Comparison of ENCODE assay signal across 15 cellular contexts in genomic region chr9:114134827-114135396, GRCh38. TPM values are rescaled to one million over a fixed set of nuclear protein-coding genes. Genes with fewer than 3 reads are reported as not detected.
DNase-seq lines count a peak whose midpoint lies in the region; ATAC-seq and TF ChIP-seq lines count a peak whose summit lies in the region.
"Had no signal": no experiment of that assay in that cellular context is flagged by ENCODE, and none has a peak within 500 bp of the region (broad histone marks: within the 10 kb centered on the region; RNA-seq: fewer than 3 reads in every experiment).

No MANE protein-coding gene starts in this region.

- POLR2A ChIA-PET in Caco-2 (lab: Charles Lee), result no interaction called here

- no peaks in the 10 kb centered on the region for H3K79me2 ChIP-seq in mammary epithelial cell (ENCODE audit: insufficient read depth, low read length)

- H3K4me1 Mint-ChIP-seq in Caco-2 (ENCODE audit: low read depth, unreplicated experiment) (peaks cover 6% of the 10 kb centered on the region), progenitor cell of endocrine pancreas (ENCODE audit: low read depth) (peaks cover 3% of the 10 kb centered on the region)
- H3K4me1 Mint-ChIP-seq: CD4-positive, CD25-positive, alpha-beta regulatory T cell had no signal

- dilution Hi-C loops in mammary epithelial cell (cut with HindIII; ENCODE audit: low sequenced_read_pairs), result no loop called here

- CTCF ChIA-PET in Caco-2 (lab: Charles Lee) (interaction anchor here (0.8 kb wide), 1 partner anchor 16 kb away, joined by 3 read pairs; no protein-coding TSS in a partner anchor), mammary epithelial cell (lab: Charles Lee; ENCODE audit: low non-redundant PET) (no interaction called here)

- H4K20me1 ChIP-seq in mammary epithelial cell (ENCODE audit: insufficient read depth, low read length), result no peaks in the 10 kb centered on the region
- H4K20me1 ChIP-seq: BLaER1 treated with 17β-estradiol and CSF1 and Interleukin-3, amounts not matched to agents 10 nM and 100 nM had no signal

- ATAC-seq in Right ventricle myocardium inferior, result no peak
- ATAC-seq: HCT116 had no signal

- 47 to 50% methylated on average over 5 of the region's 5 CpGs for WGBS in thyroid gland, 2 donors
- 73% methylated on average over 5 of the region's 5 CpGs for WGBS in mammary epithelial cell (ENCODE audit: low coverage, missing lambda C conversion rate)

- H3K4me3 Mint-ChIP-seq in Caco-2 (ENCODE audit: unreplicated experiment), result no peak overlapping the region
- no peak overlapping the region for H3K4me3 Mint-ChIP-seq in progenitor cell of endocrine pancreas (ENCODE audit: low read depth)
- H3K4me3 Mint-ChIP-seq: CD4-positive, CD25-positive, alpha-beta regulatory T cell had no signal

- H3K36me3 ChIP-seq in cardiac muscle cell, result no peaks in the 10 kb centered on the region
- H3K36me3 ChIP-seq in Caco-2 (ENCODE audit: control insufficient read depth, insufficient read depth, low read length), result no peaks in the 10 kb centered on the region
- no peaks in the 10 kb centered on the region for H3K36me3 ChIP-seq in thyroid gland
- H3K36me3 ChIP-seq in mammary epithelial cell (ENCODE audit: insufficient read depth, low read length), result no peaks in the 10 kb centered on the region
- H3K36me3 ChIP-seq: BLaER1 treated with 17β-estradiol and CSF1 and Interleukin-3, amounts not matched to agents 10 nM and 100 nM had no signal

- no peak for TF ChIP-seq CTCF in cardiac muscle cell (IDR thresholded peaks at IDR 0.05; ENCODE audit: low read depth, low read length)
- TF ChIP-seq CTCF in Caco-2 (IDR thresholded peaks at IDR 0.05; ENCODE audit: insufficient read depth in 1 of 2, low read depth in 1 of 2, low read length in 1 of 2, severe bottlenecking in 1 of 2, unreplicated experiment in 1 of 2), result no peak
- TF ChIP-seq CTCF in thyroid gland (IDR thresholded peaks at IDR 0.05), result no peak
- no peak for TF ChIP-seq CTCF in progenitor cell of endocrine pancreas (IDR thresholded peaks at IDR 0.05; ENCODE audit: unreplicated experiment)
- TF ChIP-seq CTCF in mammary epithelial cell (conservative IDR thresholded peaks at IDR 0.05 in 1 of 2, IDR thresholded peaks at IDR 0.05 in 1 of 2; ENCODE audit: extremely low read depth in 1 of 2, insufficient read depth in 1 of 2, low read depth in 1 of 2, low read length in 2 of 2), result no peak

- TF ChIP-seq POLR2A in thyroid gland (IDR thresholded peaks at IDR 0.05), result no peak

- no peaks in the 10 kb centered on the region for H3K27me3 Mint-ChIP-seq in Caco-2 (ENCODE audit: insufficient read depth, unreplicated experiment)
- peaks cover 23% of the 10 kb centered on the region for H3K27me3 Mint-ChIP-seq in progenitor cell of endocrine pancreas
- H3K27me3 Mint-ChIP-seq: CD4-positive, CD25-positive, alpha-beta regulatory T cell had no signal

- H3K4me3 ChIP-seq in cardiac muscle cell (no peak overlapping the region), Caco-2 (ENCODE audit: low read depth, low read length) (no peak overlapping the region), thyroid gland (replicated peaks in 1 of 3) (no peak overlapping the region), mammary epithelial cell (replicated peaks in 1 of 3; ENCODE audit: insufficient read depth in 1 of 3, low read depth in 2 of 3, low read length in 3 of 3) (no peak overlapping the region)
- H3K4me3 ChIP-seq: BLaER1 treated with 17β-estradiol and CSF1 and Interleukin-3, amounts not matched to agents 10 nM and 100 nM had no signal

- H3K27me3 ChIP-seq in cardiac muscle cell, result no peaks in the 10 kb centered on the region
- H3K27me3 ChIP-seq in Caco-2 (replicated peaks; ENCODE audit: control insufficient read depth, insufficient read depth, low read length), result no peaks in the 10 kb centered on the region
- H3K27me3 ChIP-seq in thyroid gland, result no peaks in the 10 kb centered on the region
- H3K27me3 ChIP-seq in mammary epithelial cell (ENCODE audit: insufficient read depth, low read length), result peaks cover 4% of the 10 kb centered on the region
- H3K27me3 ChIP-seq: BLaER1 treated with 17β-estradiol and CSF1 and Interleukin-3, amounts not matched to agents 10 nM and 100 nM had no signal

- peaks cover 9% of the 10 kb centered on the region for H3K4me1 ChIP-seq in cardiac muscle cell (ENCODE audit: low read depth)
- no peaks in the 10 kb centered on the region for H3K4me1 ChIP-seq in Caco-2
- H3K4me1 ChIP-seq in thyroid gland, result peaks cover 5 to 22% of the 10 kb centered on the region in 2 donors
- H3K4me1 ChIP-seq in mammary epithelial cell (ENCODE audit: insufficient read depth, low read length), result no peaks in the 10 kb centered on the region

- H3K27ac ChIP-seq in cardiac muscle cell (peak overlapping the region; percentile 39), thyroid gland (peak overlapping the region in 1 of 3 donors; percentile 19), mammary epithelial cell (ENCODE audit: insufficient read depth, low read depth, low read length) (no peak overlapping the region)
- H3K27ac ChIP-seq: HL-60 had no signal

- intact Hi-C loops in Right ventricle myocardium inferior (cut with DNase I) (no loop called here), Caco-2 (cut with micrococcal nuclease; ENCODE audit: unreplicated experiment) (no loop called here), thyroid gland (cut with DNase I) (no loop called here), mammary epithelial cell (cut with micrococcal nuclease) (no loop called here)

- H3K9me3 ChIP-seq in cardiac muscle cell (ENCODE audit: low read depth) (no peaks in the 10 kb centered on the region), Caco-2 (no peaks in the 10 kb centered on the region), thyroid gland (no peaks in the 10 kb centered on the region), mammary epithelial cell (replicated peaks; ENCODE audit: insufficient read depth, low read length) (no peaks in the 10 kb centered on the region)
- H3K9me3 ChIP-seq: BLaER1 treated with 17β-estradiol and CSF1 and Interleukin-3, amounts not matched to agents 10 nM and 100 nM had no signal

- in situ Hi-C loops in mammary epithelial cell (cut with MboI; ENCODE audit: low sequenced_read_pairs in 2 of 2), result no loop called here

- H3K27ac Mint-ChIP-seq in Caco-2 (ENCODE audit: unreplicated experiment) (peak overlapping the region; percentile 1), progenitor cell of endocrine pancreas (no peak overlapping the region)
- H3K27ac Mint-ChIP-seq: CD4-positive, CD25-positive, alpha-beta regulatory T cell had no signal

- H3K9me3 Mint-ChIP-seq in Caco-2 (ENCODE audit: unreplicated experiment) (no peaks in the 10 kb centered on the region), progenitor cell of endocrine pancreas (ENCODE audit: low read depth) (peaks cover 6% of the 10 kb centered on the region)
- H3K9me3 Mint-ChIP-seq: CD4-positive, CD25-positive, alpha-beta regulatory T cell had no signal

- DNase-seq in cardiac muscle cell (ENCODE audit: low read depth in 1 of 2, low spot score in 1 of 2) (peak in 1 of 2 donors; percentile 39), Right ventricle myocardium inferior (ENCODE audit: missing footprints) (no peak), Caco-2 (no peak), medulla oblongata (ENCODE audit: extremely low spot score) (peak; percentile 21), thyroid gland (peak; percentile 62 to 65), progenitor cell of endocrine pancreas (ENCODE audit: low spot score, unreplicated experiment) (no peak), mammary epithelial cell (no peak)
- DNase-seq: 8988T; Calu3; CD4-positive, CD25-positive, alpha-beta regulatory T cell; DMS 273 treated with DMSO at 0.1 percent for 48 hours had no signal

- BruUV-seq in Caco-2 (replicated peaks; lab: Mats Ljungman, UMichigan) (no TSS peak), mammary epithelial cell (replicated peaks; lab: Mats Ljungman, UMichigan) (no TSS peak)

- no peak overlapping the region for H3K9ac ChIP-seq in mammary epithelial cell (ENCODE audit: insufficient read depth, low read length)
- H3K9ac ChIP-seq: BLaER1 treated with 17β-estradiol and CSF1 and Interleukin-3, amounts not matched to agents 10 nM and 100 nM had no signal

- H2AFZ ChIP-seq in mammary epithelial cell (ENCODE audit: low read depth, low read length), result no peak overlapping the region

- no peak overlapping the region for H3K4me2 ChIP-seq in mammary epithelial cell (ENCODE audit: insufficient read depth, low read depth, low read length)

- H3K36me3 Mint-ChIP-seq in Caco-2 (ENCODE audit: insufficient read depth, unreplicated experiment) (no peaks in the 10 kb centered on the region), progenitor cell of endocrine pancreas (ENCODE audit: insufficient read depth) (no peaks in the 10 kb centered on the region)
- H3K36me3 Mint-ChIP-seq: CD4-positive, CD25-positive, alpha-beta regulatory T cell had no signal

RNA-seq across cellular contexts. Expression of gene COL27A1, which starts 20.4 kb away (rescaled TPM):
- total RNA-seq in cardiac muscle cell (19.2 and 19.3 TPM in 2 replicates), Right ventricle myocardium inferior (9.8 TPM), Caco-2 (2022) (31.1 and 41.3 TPM in 2 replicates), thyroid gland (10 to 100 TPM in 2 of 4 donors, 1 to 10 TPM in 2; 6.7 to 32.5 (median 10.6) TPM), progenitor cell of endocrine pancreas (162 and 178 TPM in 2 replicates), mammary epithelial cell (10 to 100 TPM in 1 of 2 donors, 1 to 10 TPM in 1; 8.7 to 30.0 TPM)
- polyA plus RNA-seq in cardiac muscle cell (12.2 and 13.4 TPM in 2 replicates), mammary epithelial cell (6.1 TPM)
- 7.8 TPM for polyA minus RNA-seq in mammary epithelial cell
- polyA plus RNA-seq: CD4-positive, CD25-positive, alpha-beta regulatory T cell had no signal

RNA-seq across cellular contexts. Expression of gene KIF12, which starts 35.8 kb away (rescaled TPM):
- total RNA-seq in cardiac muscle cell, result 0.04 and 1.1 TPM in 2 replicates
- 0.64 and 1.6 TPM in 2 replicates for polyA plus RNA-seq in cardiac muscle cell
- not detected for total RNA-seq in Right ventricle myocardium inferior
- 54.6 and 55.0 TPM in 2 replicates for total RNA-seq in Caco-2 (2022)
- total RNA-seq in thyroid gland, result 10 to 100 TPM; 13.4 to 56.0 (median 31.7) TPM
- 166 and 176 TPM in 2 replicates for total RNA-seq in progenitor cell of endocrine pancreas
- 1 to 10 TPM; 1.6 to 2.3 TPM for total RNA-seq in mammary epithelial cell
- polyA plus RNA-seq in mammary epithelial cell, result 0.99 TPM
- not detected for polyA minus RNA-seq in mammary epithelial cell
- total RNA-seq: CD4-positive, CD25-positive, alpha-beta regulatory T cell; Daoy had no signal
- polyA plus RNA-seq: CD4-positive, CD25-positive, alpha-beta regulatory T cell had no signal

RNA-seq across cellular contexts. Expression of gene AMBP, which starts 56.8 kb away (rescaled TPM):
- total RNA-seq in cardiac muscle cell (not detected in 2 replicates), Right ventricle myocardium inferior (not detected), Caco-2 (2022) (2.2 and 2.6 TPM in 2 replicates), thyroid gland (1 to 10 TPM in 2 of 4 donors, under 1 TPM in 1, not detected in 1; 0.83 to 4.2 (median 2.1) TPM), progenitor cell of endocrine pancreas (678 and 717 TPM in 2 replicates), mammary epithelial cell (not detected)
- polyA plus RNA-seq in cardiac muscle cell (0.64 TPM in 1 of 2 replicates, not detected in the other), mammary epithelial cell (not detected)
- not detected for polyA minus RNA-seq in mammary epithelial cell
- total RNA-seq: CD4-positive, CD25-positive, alpha-beta regulatory T cell had no signal
- polyA plus RNA-seq: CD4-positive, CD25-positive, alpha-beta regulatory T cell had no signal

Comparison
In these comparisons a context has a peak if more than half of its experiments do, and no peak if none do; other contexts are left out.
1. DNase-seq: peak in medulla oblongata (single experiment) and thyroid gland (2 of 2); none in Right ventricle myocardium inferior (single experiment), Caco-2 (0 of 2), progenitor cell of endocrine pancreas (single experiment) and mammary epithelial cell (single experiment).
2. RNA of gene AMBP, which starts 56.8 kb away (total RNA-seq): 678 to 717 TPM in progenitor cell of endocrine pancreas; 2.2 to 2.6 TPM in Caco-2, 0.83 to 4.2 TPM in thyroid gland, not detected in cardiac muscle cell, not detected in Right ventricle myocardium inferior (single experiment) and not detected in mammary epithelial cell; every median in the first group is over 100 times any median in the second.